Comparison of ENCODE assay signal across 21 cellular contexts in genomic region chr10:118900617-118901016, GRCh38.
"Had no signal": no experiment of that assay in that cellular context is flagged by ENCODE, and none has a peak within 500 bp of the region (broad histone marks: within the 10 kb centered on the region; RNA-seq: fewer than 3 reads in every experiment).

No MANE protein-coding gene starts in this region.

- H3K4me1 Mint-ChIP-seq: activated B cell treated with CpG ODN at 0.5 μM for 24 hours; activated CD4-positive, alpha-beta T cell treated with anti-CD3 and anti-CD28 coated beads for 36 hours; nephron progenitor cell had no signal

- H3K4me2 ChIP-seq: hepatocyte had no signal

- H2AFZ ChIP-seq: hepatocyte had no signal

- H3K9me3 Mint-ChIP-seq: activated B cell treated with CpG ODN at 0.5 μM for 24 hours, nephron progenitor cell had no signal

- H3K27ac Mint-ChIP-seq: activated B cell treated with CpG ODN at 0.5 μM for 24 hours; activated CD4-positive, alpha-beta T cell treated with anti-CD3 and anti-CD28 coated beads for 36 hours; nephron progenitor cell had no signal

- H3K27me3 ChIP-seq: hepatocyte, testis had no signal

- H3K36me3 ChIP-seq: spleen had no signal

- H3K9me3 ChIP-seq: testis had no signal

- H3K4me3 ChIP-seq: hepatocyte, spleen, testis had no signal

- H3K4me3 Mint-ChIP-seq: activated B cell treated with CpG ODN at 0.5 μM for 24 hours; activated CD4-positive, alpha-beta T cell treated with anti-CD3 and anti-CD28 coated beads for 36 hours; nephron progenitor cell had no signal

- H3K4me1 ChIP-seq: foreskin keratinocyte, spleen, testis had no signal

- ATAC-seq: activated CD4-positive, alpha-beta T cell treated with anti-CD3 and anti-CD28 coated beads for 36 hours; foreskin keratinocyte; left ventricle myocardium superior had no signal

- DNase-seq: activated B cell treated with CpG ODN at 0.5 μM for 24 hours; activated CD4-positive, alpha-beta T cell treated with anti-CD3 and anti-CD28 coated beads for 36 hours; activated CD4-positive, alpha-beta T cell treated with anti-CD3 and anti-CD28 coated beads, Interleukin-2, amount 50 U/mL, for 4 hours; activated CD8-positive, alpha-beta memory T cell treated with anti-CD3 and anti-CD28 coated beads for 24 hours; activated naive CD4-positive, alpha-beta T cell treated with Interleukin-2 at 50 U/mL for 16 hours; activated T-cell treated with anti-CD3 and anti-CD28 coated beads, Interleukin-2, amount 50 U/mL, for 48 hours; amygdala; cerebellar nuclear complex; cortex of kidney; erythroblast; foreskin keratinocyte; left ventricle myocardium superior; nephron progenitor cell; spleen; stimulated activated CD4-positive, alpha-beta T cell treated with anti-CD3 and anti-CD28 coated beads, Interleukin-4, amount 100 ng/mL, for 1 hour; stimulated activated naive CD4-positive, alpha-beta T cell; T-helper 1 cell; testis; trophoblast cell had no signal

- H3K27me3 Mint-ChIP-seq: progenitor cell of endocrine pancreas had no signal

- H3K27ac ChIP-seq: foreskin keratinocyte, hepatocyte, spleen, testis had no signal
